Comparison of ENCODE assay signal across 12 cellular contexts in genomic region chr1:226370144-226370923, GRCh38. TPM values are rescaled to one million over a fixed set of nuclear protein-coding genes. Genes with fewer than 3 reads are reported as not detected.
DNase-seq lines count a peak whose midpoint lies in the region; ATAC-seq and TF ChIP-seq lines count a peak whose summit lies in the region.
"Had no signal": no experiment of that assay in that cellular context is flagged by ENCODE, and none has a peak within 500 bp of the region (broad histone marks: within the 10 kb centered on the region; RNA-seq: fewer than 3 reads in every experiment).

No MANE protein-coding gene starts in this region.

- ATAC-seq in GM18870 (IDR thresholded peaks at IDR 0.05; ENCODE audit: unreplicated experiment) (peak; percentile 57), GM21737 (IDR thresholded peaks at IDR 0.05; ENCODE audit: unreplicated experiment) (peak; percentile 69), HG03442 (IDR thresholded peaks at IDR 0.05; ENCODE audit: unreplicated experiment) (peak; percentile 75)
- ATAC-seq: body of pancreas; natural killer cell treated with Interleukin-12 subunit alpha and Interleukin-12 subunit beta and Interleukin-15 and Interleukin-18, amount 100 ng/mL, for 72 hours had no signal

- no peaks in the 10 kb centered on the region for H3K79me2 ChIP-seq in smooth muscle cell (ENCODE audit: low read depth)

- DNase-seq in ACHN (peak; percentile 7), T-helper 2 cell (no peak), AG08396 (ENCODE audit: low spot score) (no peak), smooth muscle cell (lab: John Stamatoyannopoulos, UW; ENCODE audit: unreplicated experiment) (no peak)
- DNase-seq in activated CD4-positive, alpha-beta T cell treated with anti-CD3 and anti-CD28 coated beads for 1 hour, result no peak
- DNase-seq: activated CD8-positive, alpha-beta memory T cell treated with anti-CD3 and anti-CD28 coated beads, Interleukin-2, amount 50 U/mL, for 4 hours; body of pancreas had no signal

- H3K4me2 ChIP-seq in smooth muscle cell, result no peak overlapping the region

- H3K27me3 ChIP-seq in smooth muscle cell (ENCODE audit: low read depth), result no peaks in the 10 kb centered on the region
- H3K27me3 ChIP-seq: body of pancreas had no signal

- no peak overlapping the region for H3K4me3 ChIP-seq in smooth muscle cell
- H3K4me3 ChIP-seq: body of pancreas, skin epidermis had no signal

- no peak overlapping the region for H3K27ac ChIP-seq in smooth muscle cell (ENCODE audit: low read depth)
- H3K27ac ChIP-seq: body of pancreas, skin epidermis had no signal

- no peaks in the 10 kb centered on the region for H3F3A ChIP-seq in smooth muscle cell (ENCODE audit: low read depth)

- no peak overlapping the region for H3K9ac ChIP-seq in smooth muscle cell (ENCODE audit: low read depth)

- no peaks in the 10 kb centered on the region for H3K4me1 ChIP-seq in smooth muscle cell (ENCODE audit: low read depth)
- H3K4me1 ChIP-seq: body of pancreas had no signal

- no peaks in the 10 kb centered on the region for H4K20me1 ChIP-seq in smooth muscle cell (ENCODE audit: low read depth)

- no peak overlapping the region for H2AFZ ChIP-seq in smooth muscle cell (ENCODE audit: low read depth)

- in situ Hi-C loops in ACHN (cut with HindIII; ENCODE audit: low pct_ligation_motif_present, low pct_unique_long_range_greater_than_20kb, low sequenced_read_pairs), result no loop called here

- H3K9me3 ChIP-seq in smooth muscle cell (replicated peaks; ENCODE audit: low read depth), result no peaks in the 10 kb centered on the region

- H3K36me3 ChIP-seq in smooth muscle cell (ENCODE audit: low read depth), result peaks cover 11% of the 10 kb centered on the region

- 95% methylated on average over 13 of the region's 13 CpGs for WGBS in smooth muscle cell (ENCODE audit: low lambda C conversion rate)

- TF ChIP-seq CTCF in smooth muscle cell (IDR thresholded peaks at IDR 0.05; ENCODE audit: borderline replicate concordance, insufficient read depth, poor library complexity, severe bottlenecking), result no peak

RNA-seq across cellular contexts. Expression of gene PARP1, which starts 37.6 kb away (rescaled TPM):
- 27.4 and 33.2 TPM in 2 replicates for total RNA-seq in smooth muscle cell
- 38.5 and 48.4 TPM in 2 replicates for polyA plus RNA-seq in smooth muscle cell
